In the genomic region with DNA sequence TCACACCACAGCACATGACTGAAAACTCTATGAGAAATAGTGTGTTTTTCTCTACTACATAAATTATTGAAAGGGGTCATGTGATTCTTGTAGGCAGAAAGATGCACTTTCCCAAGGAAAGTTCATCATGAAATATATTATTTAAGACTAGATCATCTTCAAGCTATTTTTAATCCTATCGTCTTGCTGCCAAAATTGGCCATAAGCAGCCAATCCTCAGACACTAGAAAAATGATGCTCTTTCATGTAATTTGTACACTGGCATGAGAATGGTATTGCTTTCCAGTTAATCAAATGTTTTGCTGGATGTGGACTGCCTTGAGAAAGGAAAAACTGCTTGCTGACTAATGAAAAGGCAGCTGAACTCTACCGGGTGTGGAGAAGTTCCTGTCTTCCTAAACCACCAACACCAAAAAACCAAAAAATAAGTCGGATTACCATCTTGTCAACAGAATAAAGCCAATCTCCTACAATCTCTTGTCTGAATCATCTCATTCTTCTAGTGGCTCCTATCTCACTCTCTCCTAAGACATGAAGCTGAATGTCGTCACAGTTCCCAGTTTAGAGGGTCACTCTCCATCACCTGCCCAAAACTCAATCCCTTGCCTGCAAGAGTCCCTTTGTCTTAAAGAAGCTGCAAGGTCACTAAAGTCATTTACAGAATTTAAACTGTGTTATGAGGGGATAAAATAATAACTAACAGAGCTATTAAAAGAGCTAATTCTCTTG, we compare ENCODE assay signal across 11 cellular contexts. TPM values are rescaled to one million over a fixed set of nuclear protein-coding genes. Genes with fewer than 3 reads are reported as not detected.
DNase-seq lines count a peak whose midpoint lies in the region; ATAC-seq and TF ChIP-seq lines count a peak whose summit lies in the region.
"Had no signal": no experiment of that assay in that cellular context is flagged by ENCODE, and none has a peak within 500 bp of the region (broad histone marks: within the 10 kb centered on the region; RNA-seq: fewer than 3 reads in every experiment).

No MANE protein-coding gene starts in this region.

- H3K9me3 Mint-ChIP-seq in activated T-cell treated with anti-CD3 and anti-CD28 coated beads, Interleukin-2, amount 50 U/mL, for 24 hours, result no peaks in the 10 kb centered on the region

- peaks cover 87% of the 10 kb centered on the region for H3K36me3 Mint-ChIP-seq in activated T-cell treated with anti-CD3 and anti-CD28 coated beads, Interleukin-2, amount 50 U/mL, for 24 hours (ENCODE audit: low read depth)

- H3K9me3 ChIP-seq in Peyer's patch (no peaks in the 10 kb centered on the region), esophagus muscularis mucosa (no peaks in the 10 kb centered on the region), thoracic aorta (no peaks in the 10 kb centered on the region)

- WGBS in esophagus muscularis mucosa, result 37% methylated on average over 4 of the region's 4 CpGs

- H3K4me1 ChIP-seq in Peyer's patch (peaks cover 0 to 25% (median 4%) of the 10 kb centered on the region in 4 donors), esophagus muscularis mucosa (peaks cover 5 to 78% (median 73%) of the 10 kb centered on the region in 4 donors), thoracic aorta (ENCODE audit: control insufficient read depth in 1 of 2, low read depth in 2 of 2) (peaks cover 16 to 50% of the 10 kb centered on the region in 2 donors)

- H3K4me3 ChIP-seq in Peyer's patch, result no peak overlapping the region
- peak overlapping the region in 3 of 4 donors; percentile 1 to 92 (median 81) for H3K4me3 ChIP-seq in esophagus muscularis mucosa
- peak overlapping the region; percentile 44 for H3K4me3 ChIP-seq in thoracic aorta
- H3K4me3 ChIP-seq: hepatocyte, lung had no signal

- H3K27me3 Mint-ChIP-seq in activated T-cell treated with anti-CD3 and anti-CD28 coated beads, Interleukin-2, amount 50 U/mL, for 24 hours, result no peaks in the 10 kb centered on the region

- TF ChIP-seq POLR2A in Peyer's patch (IDR thresholded peaks at IDR 0.05), result no peak
- TF ChIP-seq POLR2A in esophagus muscularis mucosa (IDR thresholded peaks at IDR 0.05; ENCODE audit: low read depth), result no peak
- no peak for TF ChIP-seq POLR2A in GM18505 (IDR thresholded peaks at IDR 0.05; ENCODE audit: borderline replicate concordance, extremely low read depth, insufficient read depth, insufficient read length)

- peak overlapping the region; percentile 95 for H3K27ac Mint-ChIP-seq in activated T-cell treated with anti-CD3 and anti-CD28 coated beads, Interleukin-2, amount 50 U/mL, for 24 hours

- no peak for DNase-seq in activated T-cell treated with anti-CD3 and anti-CD28 coated beads, Interleukin-2, amount 50 U/mL, for 24 hours
- no peak for DNase-seq in activated T-cell treated with anti-CD3 and anti-CD28 coated beads, Interleukin-2, amount 50 U/mL, for 1 hour
- DNase-seq in Peyer's patch (no peak), esophagus muscularis mucosa (ENCODE audit: extremely low spot score) (no peak), thoracic aorta (ENCODE audit: low spot score) (no peak), SKM-1 (lab: John Stamatoyannopoulos, UW; ENCODE audit: unreplicated experiment) (no peak), NCI-H1105 (lab: John Stamatoyannopoulos, UW) (no peak)
- DNase-seq: NCI-H446 had no signal

- H3K36me3 ChIP-seq in Peyer's patch (no peaks in the 10 kb centered on the region), esophagus muscularis mucosa (no peaks in the 10 kb centered on the region), thoracic aorta (no peaks in the 10 kb centered on the region)

- peak overlapping the region; percentile 98 for H3K4me3 Mint-ChIP-seq in activated T-cell treated with anti-CD3 and anti-CD28 coated beads, Interleukin-2, amount 50 U/mL, for 24 hours

- H3K4me1 Mint-ChIP-seq in activated T-cell treated with anti-CD3 and anti-CD28 coated beads, Interleukin-2, amount 50 U/mL, for 24 hours (ENCODE audit: low read depth), result peaks cover 74% of the 10 kb centered on the region

- H3K27me3 ChIP-seq in Peyer's patch (no peaks in the 10 kb centered on the region), esophagus muscularis mucosa (peaks cover 0 to 4% (median 0%) of the 10 kb centered on the region in 4 donors), thoracic aorta (replicated peaks; ENCODE audit: insufficient read depth) (no peaks in the 10 kb centered on the region)

- ATAC-seq in thoracic aorta (ENCODE audit: insufficient number of reproducible peaks, low FRiP score, low read depth) (no peak), GM18505 (IDR thresholded peaks at IDR 0.05; ENCODE audit: unreplicated experiment) (no peak)

- intact Hi-C loops in esophagus muscularis mucosa (cut with DNase I), result no loop called here

- TF ChIP-seq CTCF in Peyer's patch (IDR thresholded peaks at IDR 0.05) (no peak), esophagus muscularis mucosa (IDR thresholded peaks at IDR 0.05) (no peak), thoracic aorta (IDR thresholded peaks at IDR 0.05) (no peak)

- no peak for TF ChIP-seq EP300 in esophagus muscularis mucosa (IDR thresholded peaks at IDR 0.05)

- H3K27ac ChIP-seq in Peyer's patch (peak overlapping the region in 3 of 4 donors; percentile 0 to 93 (median 18)), esophagus muscularis mucosa (replicated peaks in 1 of 4) (peak overlapping the region in 3 of 4 donors; percentile 38 to 93 (median 92)), thoracic aorta (no peak overlapping the region)
- H3K27ac ChIP-seq: hepatocyte had no signal

RNA-seq across cellular contexts. Expression of gene BCL2, which starts 5.3 kb away (rescaled TPM):
- total RNA-seq in Peyer's patch (10 to 100 TPM; 16.2 to 54.5 (median 20.7) TPM), esophagus muscularis mucosa (10 to 100 TPM; 25.2 to 39.0 (median 36.1) TPM), thoracic aorta (10 to 100 TPM; 22.9 to 29.3 TPM)

RNA-seq across cellular contexts. Expression of gene KDSR, which starts 52.8 kb away (rescaled TPM):
- total RNA-seq in Peyer's patch (10 to 100 TPM in 3 of 4 donors, 1 to 10 TPM in 1; 7.4 to 33.2 (median 31.6) TPM), esophagus muscularis mucosa (10 to 100 TPM; 41.8 to 58.8 (median 49.8) TPM), thoracic aorta (10 to 100 TPM; 46.2 to 72.4 TPM)

Comparison
In these comparisons a context has a peak if more than half of its experiments do, and no peak if none do; other contexts are left out.
1. H3K27ac ChIP-seq: peak in Peyer's patch (3 of 4) and esophagus muscularis mucosa (3 of 4); none in thoracic aorta (0 of 2).
2. H3K4me3 ChIP-seq: peak in esophagus muscularis mucosa (3 of 4) and thoracic aorta (single experiment); none in Peyer's patch (0 of 4).